1 cellular context compared by ENCODE assay signal in genomic region chr3:137224464-137224863, GRCh38.
TF ChIP-seq lines count a peak whose summit lies in the region.

No MANE protein-coding gene starts in this region.

TF ChIP-seq in GM12878, 131 proteins besides CTCF, POLR2A, EP300 and RAD21 (continued from another document):
- peak; percentile 46; the same call in 1 of the 2 replicates for TF ChIP-seq ATF2 (IDR thresholded peaks at IDR 0.05; ENCODE audit: low read length)
- no peak for TF ChIP-seq RFX5 (IDR thresholded peaks at IDR 0.05; ENCODE audit: low read depth, low read length)
- no peak for TF ChIP-seq BCLAF1 (IDR thresholded peaks at IDR 0.05)
- TF ChIP-seq BMI1 (IDR thresholded peaks at IDR 0.05; ENCODE audit: borderline replicate concordance), result no peak
- no peak for TF ChIP-seq SUPT20H (IDR thresholded peaks at IDR 0.05; ENCODE audit: borderline replicate concordance, control insufficient read depth, low read depth, low read length)
- no peak for TF ChIP-seq NR2F1 (conservative IDR thresholded peaks at IDR 0.05)
- peak; percentile 41; the same call in 1 of the 2 replicates for TF ChIP-seq FOXM1 (IDR thresholded peaks at IDR 0.05; ENCODE audit: low read depth, low read length)
- no peak for TF ChIP-seq ZZZ3 (IDR thresholded peaks at IDR 0.05; ENCODE audit: control insufficient read depth, insufficient read length, low read depth)
- no peak for TF ChIP-seq CHD2 (IDR thresholded peaks at IDR 0.05; ENCODE audit: borderline replicate concordance, low read depth, low read length)
- no peak for TF ChIP-seq MTA3 (IDR thresholded peaks at IDR 0.05; ENCODE audit: borderline replicate concordance, low read length)
- TF ChIP-seq BRCA1 (IDR thresholded peaks at IDR 0.05; ENCODE audit: low read depth, low read length), result no peak
- no peak for TF ChIP-seq ZNF687 (IDR thresholded peaks at IDR 0.05)
- no peak for TF ChIP-seq CHD4 (IDR thresholded peaks at IDR 0.05)
- TF ChIP-seq NR2C2 (IDR thresholded peaks at IDR 0.05; ENCODE audit: borderline replicate concordance, control insufficient read depth, insufficient read length, low read depth), result no peak
- no peak for TF ChIP-seq TCF12 (IDR thresholded peaks at IDR 0.05; ENCODE audit: low read depth, low read length)
- no peak for TF ChIP-seq SMARCA5 (IDR thresholded peaks at IDR 0.05)
- TF ChIP-seq NFYA (IDR thresholded peaks at IDR 0.05; ENCODE audit: borderline replicate concordance, low read depth, low read length), result no peak
- no peak for TF ChIP-seq KAT2A (conservative IDR thresholded peaks at IDR 0.05; ENCODE audit: control insufficient read depth, low read depth, low read length)
- TF ChIP-seq CREB1 (IDR thresholded peaks at IDR 0.05; ENCODE audit: low read depth), result peak; percentile 42; the same call in 1 of the 2 replicates
- no peak for TF ChIP-seq PRDM15 (CRISPR knock-in tag; IDR thresholded peaks at IDR 0.05)
TF ChIP-seq in GM12878: peak in this region for 11.
